ENCODE assay signal across 1 cellular context in the genomic region with DNA sequence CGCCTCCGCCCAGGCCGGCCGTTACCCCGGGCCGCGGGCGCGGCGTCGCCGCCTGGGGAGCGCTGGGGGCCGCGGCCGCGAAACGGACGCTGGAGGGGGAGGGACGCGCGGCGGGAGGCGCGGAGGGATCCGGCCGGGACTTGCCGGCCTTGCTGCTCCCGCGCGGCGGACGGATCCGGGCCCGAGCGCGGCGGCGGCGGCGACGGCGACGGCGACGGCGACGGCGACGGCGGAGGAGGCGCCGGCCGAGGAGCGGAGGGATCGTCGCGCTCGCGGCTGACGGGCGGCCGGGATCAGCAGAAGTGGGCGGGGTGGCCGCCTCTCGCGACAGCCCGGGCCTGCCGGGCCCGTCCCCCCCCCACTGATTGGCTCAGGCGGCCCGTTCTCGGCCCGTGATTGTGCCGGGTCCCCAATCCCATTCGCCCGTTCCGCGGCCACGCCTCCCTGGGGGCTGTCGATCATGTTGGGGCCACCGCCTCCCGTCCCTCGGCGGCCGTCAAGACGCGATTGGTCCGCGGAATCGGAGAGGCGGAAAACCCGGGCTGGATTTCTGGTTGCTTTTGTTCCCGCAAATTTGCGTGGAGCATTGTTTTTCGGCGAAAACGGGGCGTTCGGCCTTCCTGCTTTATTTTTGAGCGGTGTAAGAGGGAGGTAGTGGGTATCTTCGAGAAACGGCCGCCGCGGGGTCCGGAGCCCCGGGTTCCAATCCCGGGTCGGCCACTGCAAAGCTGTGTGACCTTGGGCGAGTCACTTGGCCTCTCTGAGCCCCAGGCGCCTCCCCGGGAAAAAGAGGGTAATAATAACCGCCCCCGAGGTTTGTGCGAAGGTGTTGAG.
TF ChIP-seq lines count a peak whose summit lies in the region.

TSS of gene ZCCHC14 (minus strand) at position 304 of the 834 bp plus-strand sequence. CDS start 786 bp downstream, outside the sequence.

TF ChIP-seq in K562, 482 proteins besides CTCF, POLR2A, EP300 and RAD21 (continued from another document):
- TF ChIP-seq, protein P1, sequence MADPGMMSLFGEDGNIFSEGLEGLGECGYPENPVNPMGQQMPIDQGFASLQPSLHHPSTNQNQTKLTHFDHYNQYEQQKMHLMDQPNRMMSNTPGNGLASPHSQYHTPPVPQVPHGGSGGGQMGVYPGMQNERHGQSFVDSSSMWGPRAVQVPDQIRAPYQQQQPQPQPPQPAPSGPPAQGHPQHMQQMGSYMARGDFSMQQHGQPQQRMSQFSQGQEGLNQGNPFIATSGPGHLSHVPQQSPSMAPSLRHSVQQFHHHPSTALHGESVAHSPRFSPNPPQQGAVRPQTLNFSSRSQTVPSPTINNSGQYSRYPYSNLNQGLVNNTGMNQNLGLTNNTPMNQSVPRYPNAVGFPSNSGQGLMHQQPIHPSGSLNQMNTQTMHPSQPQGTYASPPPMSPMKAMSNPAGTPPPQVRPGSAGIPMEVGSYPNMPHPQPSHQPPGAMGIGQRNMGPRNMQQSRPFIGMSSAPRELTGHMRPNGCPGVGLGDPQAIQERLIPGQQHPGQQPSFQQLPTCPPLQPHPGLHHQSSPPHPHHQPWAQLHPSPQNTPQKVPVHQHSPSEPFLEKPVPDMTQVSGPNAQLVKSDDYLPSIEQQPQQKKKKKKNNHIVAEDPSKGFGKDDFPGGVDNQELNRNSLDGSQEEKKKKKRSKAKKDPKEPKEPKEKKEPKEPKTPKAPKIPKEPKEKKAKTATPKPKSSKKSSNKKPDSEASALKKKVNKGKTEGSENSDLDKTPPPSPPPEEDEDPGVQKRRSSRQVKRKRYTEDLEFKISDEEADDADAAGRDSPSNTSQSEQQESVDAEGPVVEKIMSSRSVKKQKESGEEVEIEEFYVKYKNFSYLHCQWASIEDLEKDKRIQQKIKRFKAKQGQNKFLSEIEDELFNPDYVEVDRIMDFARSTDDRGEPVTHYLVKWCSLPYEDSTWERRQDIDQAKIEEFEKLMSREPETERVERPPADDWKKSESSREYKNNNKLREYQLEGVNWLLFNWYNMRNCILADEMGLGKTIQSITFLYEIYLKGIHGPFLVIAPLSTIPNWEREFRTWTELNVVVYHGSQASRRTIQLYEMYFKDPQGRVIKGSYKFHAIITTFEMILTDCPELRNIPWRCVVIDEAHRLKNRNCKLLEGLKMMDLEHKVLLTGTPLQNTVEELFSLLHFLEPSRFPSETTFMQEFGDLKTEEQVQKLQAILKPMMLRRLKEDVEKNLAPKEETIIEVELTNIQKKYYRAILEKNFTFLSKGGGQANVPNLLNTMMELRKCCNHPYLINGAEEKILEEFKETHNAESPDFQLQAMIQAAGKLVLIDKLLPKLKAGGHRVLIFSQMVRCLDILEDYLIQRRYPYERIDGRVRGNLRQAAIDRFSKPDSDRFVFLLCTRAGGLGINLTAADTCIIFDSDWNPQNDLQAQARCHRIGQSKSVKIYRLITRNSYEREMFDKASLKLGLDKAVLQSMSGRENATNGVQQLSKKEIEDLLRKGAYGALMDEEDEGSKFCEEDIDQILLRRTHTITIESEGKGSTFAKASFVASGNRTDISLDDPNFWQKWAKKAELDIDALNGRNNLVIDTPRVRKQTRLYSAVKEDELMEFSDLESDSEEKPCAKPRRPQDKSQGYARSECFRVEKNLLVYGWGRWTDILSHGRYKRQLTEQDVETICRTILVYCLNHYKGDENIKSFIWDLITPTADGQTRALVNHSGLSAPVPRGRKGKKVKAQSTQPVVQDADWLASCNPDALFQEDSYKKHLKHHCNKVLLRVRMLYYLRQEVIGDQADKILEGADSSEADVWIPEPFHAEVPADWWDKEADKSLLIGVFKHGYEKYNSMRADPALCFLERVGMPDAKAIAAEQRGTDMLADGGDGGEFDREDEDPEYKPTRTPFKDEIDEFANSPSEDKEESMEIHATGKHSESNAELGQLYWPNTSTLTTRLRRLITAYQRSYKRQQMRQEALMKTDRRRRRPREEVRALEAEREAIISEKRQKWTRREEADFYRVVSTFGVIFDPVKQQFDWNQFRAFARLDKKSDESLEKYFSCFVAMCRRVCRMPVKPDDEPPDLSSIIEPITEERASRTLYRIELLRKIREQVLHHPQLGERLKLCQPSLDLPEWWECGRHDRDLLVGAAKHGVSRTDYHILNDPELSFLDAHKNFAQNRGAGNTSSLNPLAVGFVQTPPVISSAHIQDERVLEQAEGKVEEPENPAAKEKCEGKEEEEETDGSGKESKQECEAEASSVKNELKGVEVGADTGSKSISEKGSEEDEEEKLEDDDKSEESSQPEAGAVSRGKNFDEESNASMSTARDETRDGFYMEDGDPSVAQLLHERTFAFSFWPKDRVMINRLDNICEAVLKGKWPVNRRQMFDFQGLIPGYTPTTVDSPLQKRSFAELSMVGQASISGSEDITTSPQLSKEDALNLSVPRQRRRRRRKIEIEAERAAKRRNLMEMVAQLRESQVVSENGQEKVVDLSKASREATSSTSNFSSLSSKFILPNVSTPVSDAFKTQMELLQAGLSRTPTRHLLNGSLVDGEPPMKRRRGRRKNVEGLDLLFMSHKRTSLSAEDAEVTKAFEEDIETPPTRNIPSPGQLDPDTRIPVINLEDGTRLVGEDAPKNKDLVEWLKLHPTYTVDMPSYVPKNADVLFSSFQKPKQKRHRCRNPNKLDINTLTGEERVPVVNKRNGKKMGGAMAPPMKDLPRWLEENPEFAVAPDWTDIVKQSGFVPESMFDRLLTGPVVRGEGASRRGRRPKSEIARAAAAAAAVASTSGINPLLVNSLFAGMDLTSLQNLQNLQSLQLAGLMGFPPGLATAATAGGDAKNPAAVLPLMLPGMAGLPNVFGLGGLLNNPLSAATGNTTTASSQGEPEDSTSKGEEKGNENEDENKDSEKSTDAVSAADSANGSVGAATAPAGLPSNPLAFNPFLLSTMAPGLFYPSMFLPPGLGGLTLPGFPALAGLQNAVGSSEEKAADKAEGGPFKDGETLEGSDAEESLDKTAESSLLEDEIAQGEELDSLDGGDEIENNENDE (IDR thresholded peaks at IDR 0.05; ENCODE audit: low read depth, low read length) = no peak
- TF ChIP-seq SP1 (CRISPR knock-in tag; IDR thresholded peaks at IDR 0.05) = peak; percentile 87
- TF ChIP-seq SNIP1 (IDR thresholded peaks at IDR 0.05; ENCODE audit: low read depth) = no peak
- TF ChIP-seq ZNF41 (CRISPR knock-in tag; conservative IDR thresholded peaks at IDR 0.05) = no peak
- no peak for TF ChIP-seq ZNF407 (IDR thresholded peaks at IDR 0.05; ENCODE audit: low read depth)
- peak; percentile 78 for TF ChIP-seq SMARCA5 (IDR thresholded peaks at IDR 0.05)
- TF ChIP-seq RUNX1 (IDR thresholded peaks at IDR 0.05; ENCODE audit: low read depth) = no peak
- peak; percentile 20; the same call in 1 of the 2 replicates for TF ChIP-seq ZFX (CRISPR knock-in tag; IDR thresholded peaks at IDR 0.05)
- no peak for TF ChIP-seq ZSCAN29 (IDR thresholded peaks at IDR 0.05)
- TF ChIP-seq, protein P2, sequence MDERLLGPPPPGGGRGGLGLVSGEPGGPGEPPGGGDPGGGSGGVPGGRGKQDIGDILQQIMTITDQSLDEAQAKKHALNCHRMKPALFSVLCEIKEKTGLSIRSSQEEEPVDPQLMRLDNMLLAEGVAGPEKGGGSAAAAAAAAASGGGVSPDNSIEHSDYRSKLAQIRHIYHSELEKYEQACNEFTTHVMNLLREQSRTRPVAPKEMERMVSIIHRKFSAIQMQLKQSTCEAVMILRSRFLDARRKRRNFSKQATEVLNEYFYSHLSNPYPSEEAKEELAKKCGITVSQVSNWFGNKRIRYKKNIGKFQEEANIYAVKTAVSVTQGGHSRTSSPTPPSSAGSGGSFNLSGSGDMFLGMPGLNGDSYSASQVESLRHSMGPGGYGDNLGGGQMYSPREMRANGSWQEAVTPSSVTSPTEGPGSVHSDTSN (CRISPR knock-in tag; IDR thresholded peaks at IDR 0.05; ENCODE audit: low read depth) = peak; percentile 94
- TF ChIP-seq, protein P2 (tag; conservative IDR thresholded peaks at IDR 0.05; ENCODE audit: low read depth) = peak; percentile 93
- TF ChIP-seq, protein P3, sequence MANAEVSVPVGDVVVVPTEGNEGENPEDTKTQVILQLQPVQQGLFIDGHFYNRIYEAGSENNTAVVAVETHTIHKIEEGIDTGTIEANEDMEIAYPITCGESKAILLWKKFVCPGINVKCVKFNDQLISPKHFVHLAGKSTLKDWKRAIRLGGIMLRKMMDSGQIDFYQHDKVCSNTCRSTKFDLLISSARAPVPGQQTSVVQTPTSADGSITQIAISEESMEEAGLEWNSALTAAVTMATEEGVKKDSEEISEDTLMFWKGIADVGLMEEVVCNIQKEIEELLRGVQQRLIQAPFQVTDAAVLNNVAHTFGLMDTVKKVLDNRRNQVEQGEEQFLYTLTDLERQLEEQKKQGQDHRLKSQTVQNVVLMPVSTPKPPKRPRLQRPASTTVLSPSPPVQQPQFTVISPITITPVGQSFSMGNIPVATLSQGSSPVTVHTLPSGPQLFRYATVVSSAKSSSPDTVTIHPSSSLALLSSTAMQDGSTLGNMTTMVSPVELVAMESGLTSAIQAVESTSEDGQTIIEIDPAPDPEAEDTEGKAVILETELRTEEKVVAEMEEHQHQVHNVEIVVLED (CRISPR knock-in tag; IDR thresholded peaks at IDR 0.05) = peak; percentile 90
- TF ChIP-seq NFIX (CRISPR knock-in tag; IDR thresholded peaks at IDR 0.05; ENCODE audit: low read depth) = no peak
- no peak for TF ChIP-seq SRSF3 (IDR thresholded peaks at IDR 0.05; ENCODE audit: insufficient read depth, low read length)
- TF ChIP-seq TOE1 (IDR thresholded peaks at IDR 0.05; ENCODE audit: borderline replicate concordance) = peak; percentile 74; the same call in 1 of the 2 replicates
- no peak for TF ChIP-seq TOE1 (CRISPR knock-in tag; IDR thresholded peaks at IDR 0.05; ENCODE audit: borderline replicate concordance, low read depth)
- no peak for TF ChIP-seq ZNF436 (CRISPR knock-in tag; IDR thresholded peaks at IDR 0.05)
- TF ChIP-seq HNRNPLL (IDR thresholded peaks at IDR 0.05; ENCODE audit: low read depth, low read length, poor library complexity, severe bottlenecking) = no peak
- no peak for TF ChIP-seq WHSC1 (IDR thresholded peaks at IDR 0.05; ENCODE audit: low read length)
- TF ChIP-seq MEIS2 (IDR thresholded peaks at IDR 0.05; ENCODE audit: partially characterized antibody) = peak; percentile 66
- TF ChIP-seq RBBP5 (IDR thresholded peaks at IDR 0.05; ENCODE audit: borderline replicate concordance, insufficient read depth, low read length, poor library complexity, severe bottlenecking) = peak; percentile 77
- TF ChIP-seq RBM14 (IDR thresholded peaks at IDR 0.05; ENCODE audit: borderline replicate concordance, insufficient read depth, low read depth, low read length) = no peak
- TF ChIP-seq SMAD2 (IDR thresholded peaks at IDR 0.05; ENCODE audit: low read depth, low read length) = no peak
- peak in 1 of 3 experiments; percentile 52 for TF ChIP-seq YY1 (IDR thresholded peaks at IDR 0.05; ENCODE audit: borderline replicate concordance in 1 of 3, control insufficient read depth in 1 of 3, extremely low read depth in 1 of 3, insufficient read depth in 3 of 3, insufficient read length in 1 of 3, insufficient replicate concordance in 2 of 3, low read depth in 1 of 3, low read length in 2 of 3)
